ENCODE assay signal across 13 cellular contexts in genomic region chr2:217150236-217150635, GRCh38.
"Had no signal": no experiment of that assay in that cellular context is flagged by ENCODE, and none has a peak within 500 bp of the region (broad histone marks: within the 10 kb centered on the region; RNA-seq: fewer than 3 reads in every experiment).

No MANE protein-coding gene starts in this region.

- H3K27ac ChIP-seq: gastroesophageal sphincter, left lung, parathyroid adenoma, tibial nerve had no signal

- H3K9me3 ChIP-seq: gastroesophageal sphincter, left lung, tibial nerve had no signal

- H3K79me2 ChIP-seq: parathyroid adenoma had no signal

- H2AFZ ChIP-seq: parathyroid adenoma had no signal

- DNase-seq: activated CD4-positive, alpha-beta memory T cell treated with anti-CD3 and anti-CD28 coated beads for 36 hours; activated CD4-positive, alpha-beta T cell treated with anti-CD3 and anti-CD28 coated beads for 1 hour; activated naive CD4-positive, alpha-beta T cell; activated T-cell treated with anti-CD3 and anti-CD28 coated beads, Interleukin-2, amount 50 U/mL, for 48 hours; mesendoderm; retina; SIG-M5 had no signal

- H3K4me3 ChIP-seq: gastroesophageal sphincter, left lung, smooth muscle cell, tibial nerve had no signal

- H3K36me3 ChIP-seq: gastroesophageal sphincter, left lung, tibial nerve had no signal

- ATAC-seq: gastroesophageal sphincter, left lung had no signal

- H3K4me1 ChIP-seq: gastroesophageal sphincter, left lung, parathyroid adenoma, tibial nerve had no signal

- H3K9ac ChIP-seq: parathyroid adenoma had no signal

- FAIRE-seq: keratinocyte had no signal

- H3K27me3 ChIP-seq: gastroesophageal sphincter, tibial nerve had no signal

- H3K4me2 ChIP-seq: smooth muscle cell had no signal
